In genomic region chr14:60974070-60974469, GRCh38 we compare ENCODE assay signal across 1 cellular context.
TF ChIP-seq lines count a peak whose summit lies in the region.

No MANE protein-coding gene starts in this region.

TF ChIP-seq in WTC11, 78 proteins besides CTCF, POLR2A, EP300 and RAD21 (continued from another document):
- TF ChIP-seq ZNF281 (CRISPR knock-in tag; IDR thresholded peaks at IDR 0.05): no peak
- TF ChIP-seq GABPB1 (CRISPR knock-in tag; IDR thresholded peaks at IDR 0.05): no peak
- TF ChIP-seq KAT7 (CRISPR knock-in tag; IDR thresholded peaks at IDR 0.05; ENCODE audit: borderline replicate concordance): no peak
